In the genomic region with DNA sequence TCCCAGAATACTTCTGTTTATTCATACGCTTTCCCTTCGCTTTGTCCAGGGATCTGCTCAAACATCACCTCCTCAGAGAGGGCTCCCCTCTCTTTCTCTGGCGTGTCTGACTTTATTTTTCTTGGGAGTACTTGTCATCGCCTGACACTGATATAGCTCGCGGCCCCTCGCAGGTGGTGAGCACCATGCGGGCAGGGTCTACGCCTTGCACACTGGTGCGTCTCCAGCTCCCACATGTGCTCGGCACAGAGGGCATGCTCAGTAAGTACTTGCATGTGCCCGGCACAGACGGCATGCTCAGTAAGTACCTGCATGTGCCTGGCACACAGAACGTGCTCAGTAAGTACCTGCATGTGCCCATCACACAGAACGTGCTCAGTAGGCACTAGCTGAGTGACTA, we compare ENCODE assay signal across 1 cellular context.
TF ChIP-seq lines count a peak whose summit lies in the region.

No MANE protein-coding gene starts in this region.

TF ChIP-seq in SK-N-SH, 30 proteins besides CTCF, POLR2A, EP300 and RAD21 (continued from another document):
- TF ChIP-seq, protein P1, sequence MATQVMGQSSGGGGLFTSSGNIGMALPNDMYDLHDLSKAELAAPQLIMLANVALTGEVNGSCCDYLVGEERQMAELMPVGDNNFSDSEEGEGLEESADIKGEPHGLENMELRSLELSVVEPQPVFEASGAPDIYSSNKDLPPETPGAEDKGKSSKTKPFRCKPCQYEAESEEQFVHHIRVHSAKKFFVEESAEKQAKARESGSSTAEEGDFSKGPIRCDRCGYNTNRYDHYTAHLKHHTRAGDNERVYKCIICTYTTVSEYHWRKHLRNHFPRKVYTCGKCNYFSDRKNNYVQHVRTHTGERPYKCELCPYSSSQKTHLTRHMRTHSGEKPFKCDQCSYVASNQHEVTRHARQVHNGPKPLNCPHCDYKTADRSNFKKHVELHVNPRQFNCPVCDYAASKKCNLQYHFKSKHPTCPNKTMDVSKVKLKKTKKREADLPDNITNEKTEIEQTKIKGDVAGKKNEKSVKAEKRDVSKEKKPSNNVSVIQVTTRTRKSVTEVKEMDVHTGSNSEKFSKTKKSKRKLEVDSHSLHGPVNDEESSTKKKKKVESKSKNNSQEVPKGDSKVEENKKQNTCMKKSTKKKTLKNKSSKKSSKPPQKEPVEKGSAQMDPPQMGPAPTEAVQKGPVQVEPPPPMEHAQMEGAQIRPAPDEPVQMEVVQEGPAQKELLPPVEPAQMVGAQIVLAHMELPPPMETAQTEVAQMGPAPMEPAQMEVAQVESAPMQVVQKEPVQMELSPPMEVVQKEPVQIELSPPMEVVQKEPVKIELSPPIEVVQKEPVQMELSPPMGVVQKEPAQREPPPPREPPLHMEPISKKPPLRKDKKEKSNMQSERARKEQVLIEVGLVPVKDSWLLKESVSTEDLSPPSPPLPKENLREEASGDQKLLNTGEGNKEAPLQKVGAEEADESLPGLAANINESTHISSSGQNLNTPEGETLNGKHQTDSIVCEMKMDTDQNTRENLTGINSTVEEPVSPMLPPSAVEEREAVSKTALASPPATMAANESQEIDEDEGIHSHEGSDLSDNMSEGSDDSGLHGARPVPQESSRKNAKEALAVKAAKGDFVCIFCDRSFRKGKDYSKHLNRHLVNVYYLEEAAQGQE (IDR thresholded peaks at IDR 0.05; ENCODE audit: low read depth, low read length): no peak
- TF ChIP-seq, protein P2, sequence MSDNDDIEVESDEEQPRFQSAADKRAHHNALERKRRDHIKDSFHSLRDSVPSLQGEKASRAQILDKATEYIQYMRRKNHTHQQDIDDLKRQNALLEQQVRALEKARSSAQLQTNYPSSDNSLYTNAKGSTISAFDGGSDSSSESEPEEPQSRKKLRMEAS (IDR thresholded peaks at IDR 0.05; ENCODE audit: low read depth): no peak
- TF ChIP-seq, protein P3, sequence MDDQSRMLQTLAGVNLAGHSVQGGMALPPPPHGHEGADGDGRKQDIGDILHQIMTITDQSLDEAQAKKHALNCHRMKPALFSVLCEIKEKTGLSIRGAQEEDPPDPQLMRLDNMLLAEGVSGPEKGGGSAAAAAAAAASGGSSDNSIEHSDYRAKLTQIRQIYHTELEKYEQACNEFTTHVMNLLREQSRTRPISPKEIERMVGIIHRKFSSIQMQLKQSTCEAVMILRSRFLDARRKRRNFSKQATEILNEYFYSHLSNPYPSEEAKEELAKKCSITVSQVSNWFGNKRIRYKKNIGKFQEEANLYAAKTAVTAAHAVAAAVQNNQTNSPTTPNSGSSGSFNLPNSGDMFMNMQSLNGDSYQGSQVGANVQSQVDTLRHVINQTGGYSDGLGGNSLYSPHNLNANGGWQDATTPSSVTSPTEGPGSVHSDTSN (IDR thresholded peaks at IDR 0.05): no peak
- TF ChIP-seq YY1 (IDR thresholded peaks at IDR 0.05; ENCODE audit: low read depth) (no peak), TEAD4 (IDR thresholded peaks at IDR 0.05; ENCODE audit: borderline replicate concordance, insufficient read depth) (no peak)
TF ChIP-seq in SK-N-SH: peak in this region for 0.
